ENCODE assay signal across 20 cellular contexts in the genomic region with DNA sequence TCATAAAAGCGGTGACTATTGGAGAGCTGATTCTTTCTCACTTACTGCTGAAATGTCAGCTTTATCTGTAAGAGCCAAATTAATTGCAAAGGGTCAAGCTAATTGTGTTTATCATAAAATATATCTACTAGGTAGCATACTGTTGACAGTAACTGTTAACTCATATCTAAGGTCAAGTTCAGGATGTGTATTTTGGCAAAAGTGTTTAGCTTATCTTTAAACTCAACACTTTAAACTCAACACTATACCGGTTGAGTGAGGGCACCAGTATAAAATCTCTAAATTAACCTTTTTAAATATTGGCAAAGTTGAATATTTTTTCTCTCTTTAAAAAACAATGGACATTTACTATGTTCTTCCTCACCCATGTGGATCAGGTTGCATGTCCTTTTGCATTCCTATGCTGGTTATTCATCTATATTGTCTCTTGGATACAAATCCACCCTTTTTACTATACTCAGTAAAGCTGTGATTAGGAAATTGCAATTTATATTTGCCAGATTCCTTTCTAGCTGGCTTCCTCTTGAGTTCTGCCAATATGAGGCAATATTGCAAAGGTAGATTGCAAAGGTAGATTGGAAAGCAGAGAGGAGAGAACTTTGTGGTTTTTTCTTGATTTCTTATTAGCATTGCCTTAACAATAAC.
DNase-seq lines count a peak whose midpoint lies in the region; ATAC-seq and TF ChIP-seq lines count a peak whose summit lies in the region.
"Had no signal": no experiment of that assay in that cellular context is flagged by ENCODE, and none has a peak within 500 bp of the region (broad histone marks: within the 10 kb centered on the region; RNA-seq: fewer than 3 reads in every experiment).

No MANE protein-coding gene starts in this region.

- no peaks in the 10 kb centered on the region for H4K20me1 ChIP-seq in neural progenitor cell (ENCODE audit: low read depth)

- H3K27me3 ChIP-seq in ascending aorta (no peaks in the 10 kb centered on the region), stomach (no peaks in the 10 kb centered on the region), neural progenitor cell (no peaks in the 10 kb centered on the region)
- H3K27me3 ChIP-seq: SJCRH30, upper lobe of left lung had no signal

- H3K79me2 ChIP-seq in neural progenitor cell (ENCODE audit: low read depth), result no peaks in the 10 kb centered on the region

- TF ChIP-seq CTCF in ascending aorta (IDR thresholded peaks at IDR 0.05), result no peak
- no peak for TF ChIP-seq CTCF in fibroblast of pulmonary artery (IDR thresholded peaks at IDR 0.05; ENCODE audit: low read length, missing control alignments)
- no peak for TF ChIP-seq CTCF in stomach (IDR thresholded peaks at IDR 0.05)
- TF ChIP-seq CTCF in neural progenitor cell (IDR thresholded peaks at IDR 0.05), result no peak

- no peaks in the 10 kb centered on the region for H3K4me1 Mint-ChIP-seq in neural progenitor cell
- H3K4me1 Mint-ChIP-seq in stimulated activated effector memory CD8-positive, alpha-beta T cell treated with anti-CD3 and anti-CD28 coated beads, Interleukin-12 subunit alpha, Interleukin-12 subunit beta, amount 100 ng/mL, for 72 hours, result no peaks in the 10 kb centered on the region

- DNase-seq in HPDE6-E6E7 (ENCODE audit: extremely low spot score) (peak; percentile 27), ascending aorta (ENCODE audit: low spot score in 2 of 2) (no peak), fibroblast of pulmonary artery (ENCODE audit: low read depth) (peak; percentile 43), superior temporal gyrus (ENCODE audit: extremely low spot score) (peak; percentile 5), stomach (no peak), neural progenitor cell (ENCODE audit: low spot score) (no peak)
- DNase-seq in stimulated activated effector memory CD8-positive, alpha-beta T cell treated with anti-CD3 and anti-CD28 coated beads, Interleukin-12 subunit alpha, Interleukin-12 subunit beta, amount 100 ng/mL, for 72 hours (ENCODE audit: low spot score in 2 of 2), result no peak
- DNase-seq: activated naive CD4-positive, alpha-beta T cell treated with Interleukin-2 at 50 U/mL for 16 hours; C1 segment of cervical spinal cord; DMS153; effector memory CD4-positive, alpha-beta T cell; foreskin melanocyte; left ventricle myocardium superior; NCI-H1417; NCI-H2227 treated with DMSO at 0.1 percent for 48 hours; SJCRH30; upper lobe of left lung had no signal

- no peak for TF ChIP-seq POLR2A in stomach (IDR thresholded peaks at IDR 0.05)

- H3K9me3 Mint-ChIP-seq in neural progenitor cell, result no peaks in the 10 kb centered on the region
- no peaks in the 10 kb centered on the region for H3K9me3 Mint-ChIP-seq in stimulated activated effector memory CD8-positive, alpha-beta T cell treated with anti-CD3 and anti-CD28 coated beads, Interleukin-12 subunit alpha, Interleukin-12 subunit beta, amount 100 ng/mL, for 72 hours

- H3K9me3 ChIP-seq in ascending aorta (no peaks in the 10 kb centered on the region), stomach (no peaks in the 10 kb centered on the region), neural progenitor cell (ENCODE audit: low read depth) (no peaks in the 10 kb centered on the region)
- H3K9me3 ChIP-seq: SJCRH30, upper lobe of left lung had no signal

- no peak overlapping the region for H3K27ac Mint-ChIP-seq in neural progenitor cell
- no peak overlapping the region for H3K27ac Mint-ChIP-seq in stimulated activated effector memory CD8-positive, alpha-beta T cell treated with anti-CD3 and anti-CD28 coated beads, Interleukin-12 subunit alpha, Interleukin-12 subunit beta, amount 100 ng/mL, for 72 hours
- H3K27ac Mint-ChIP-seq: brain had no signal

- peaks cover 2% of the 10 kb centered on the region for H3K27me3 Mint-ChIP-seq in neural progenitor cell (ENCODE audit: insufficient read depth, low read depth)
- H3K27me3 Mint-ChIP-seq: brain had no signal

- 26 to 43% (median 32%) methylated on average over 2 of the region's 2 CpGs for WGBS in stomach, 5 donors

- H3K27ac ChIP-seq in ascending aorta (peak overlapping the region; percentile 50 to 77), stomach (no peak overlapping the region), neural progenitor cell (no peak overlapping the region)
- H3K27ac ChIP-seq: SJCRH30, upper lobe of left lung had no signal

- no peak for ATAC-seq in GM21423 (IDR thresholded peaks at IDR 0.05; ENCODE audit: unreplicated experiment)
- ATAC-seq in stimulated activated effector memory CD8-positive, alpha-beta T cell treated with anti-CD3 and anti-CD28 coated beads, Interleukin-12 subunit alpha, Interleukin-12 subunit beta, amount 100 ng/mL, for 72 hours, result no peak
- ATAC-seq: activated CD4-positive, CD25-positive, alpha-beta regulatory T cell treated with anti-CD3 and anti-CD28 coated beads, Interleukin-2, amount 50 U/mL, for 24 hours; left ventricle myocardium superior had no signal

- H3K9ac ChIP-seq in neural progenitor cell, result no peak overlapping the region

- TF ChIP-seq EP300 in stomach (IDR thresholded peaks at IDR 0.05), result no peak

- H3K4me1 ChIP-seq in ascending aorta, result peaks cover 6 to 46% of the 10 kb centered on the region in 2 donors
- no peaks in the 10 kb centered on the region for H3K4me1 ChIP-seq in stomach
- H3K4me1 ChIP-seq in neural progenitor cell, result peaks cover 3% of the 10 kb centered on the region

- H3K4me3 Mint-ChIP-seq in neural progenitor cell, result no peak overlapping the region
- no peak overlapping the region for H3K4me3 Mint-ChIP-seq in stimulated activated effector memory CD8-positive, alpha-beta T cell treated with anti-CD3 and anti-CD28 coated beads, Interleukin-12 subunit alpha, Interleukin-12 subunit beta, amount 100 ng/mL, for 72 hours
- H3K4me3 Mint-ChIP-seq: brain had no signal

- H3K4me2 ChIP-seq in neural progenitor cell, result no peak overlapping the region

- H3K36me3 Mint-ChIP-seq in neural progenitor cell, result no peaks in the 10 kb centered on the region
- no peaks in the 10 kb centered on the region for H3K36me3 Mint-ChIP-seq in stimulated activated effector memory CD8-positive, alpha-beta T cell treated with anti-CD3 and anti-CD28 coated beads, Interleukin-12 subunit alpha, Interleukin-12 subunit beta, amount 100 ng/mL, for 72 hours
- H3K36me3 Mint-ChIP-seq: brain had no signal

- no peaks in the 10 kb centered on the region for H3K36me3 ChIP-seq in ascending aorta
- H3K36me3 ChIP-seq in stomach, result no peaks in the 10 kb centered on the region
- no peaks in the 10 kb centered on the region for H3K36me3 ChIP-seq in neural progenitor cell
- H3K36me3 ChIP-seq: SJCRH30, upper lobe of left lung had no signal

- no peaks in the 10 kb centered on the region for H3F3A ChIP-seq in neural progenitor cell (ENCODE audit: low read depth)

- intact Hi-C loops in ascending aorta (cut with DNase I) (no loop called here), stomach (cut with DNase I; ENCODE audit: low total_unique reads) (no loop called here)

- H3K4me3 ChIP-seq in ascending aorta, result no peak overlapping the region
- no peak overlapping the region for H3K4me3 ChIP-seq in fibroblast of pulmonary artery (replicated peaks; ENCODE audit: low read depth, low read length)
- H3K4me3 ChIP-seq in stomach, result no peak overlapping the region
- no peak overlapping the region for H3K4me3 ChIP-seq in neural progenitor cell
- H3K4me3 ChIP-seq: SJCRH30, upper lobe of left lung had no signal

- no peak overlapping the region for H2AFZ ChIP-seq in neural progenitor cell (replicated peaks)

Comparison
In these comparisons a context has a peak if more than half of its experiments do, and no peak if none do; other contexts are left out.
1. DNase-seq: peak in HPDE6-E6E7 (single experiment), fibroblast of pulmonary artery (single experiment) and superior temporal gyrus (single experiment); none in ascending aorta (0 of 2), stomach (single experiment), neural progenitor cell (single experiment) and stimulated activated effector memory CD8-positive, alpha-beta T cell treated with anti-CD3 and anti-CD28 coated beads, Interleukin-12 subunit alpha, Interleukin-12 subunit beta, amount 100 ng/mL, for 72 hours (0 of 2).
2. H3K27ac ChIP-seq: peak in ascending aorta (2 of 2); none in stomach (0 of 5) and neural progenitor cell (single experiment).